24 cellular contexts compared by ENCODE assay signal in genomic region chr3:171313702-171314101, GRCh38.
"Had no signal": no experiment of that assay in that cellular context is flagged by ENCODE, and none has a peak within 500 bp of the region (broad histone marks: within the 10 kb centered on the region; RNA-seq: fewer than 3 reads in every experiment).

No MANE protein-coding gene starts in this region.

- H3K4me3 Mint-ChIP-seq: nephron progenitor cell; stimulated activated naive B cell treated with anti-CD40 and anti-IgM and Interleukin-4, amounts not matched to agents 10 μg/mL and 1 μg/mL and 100 μg/mL, for 72 hours; stimulated activated naive CD8-positive, alpha-beta T cell treated with anti-CD3 and anti-CD28 coated beads, Interleukin-15, amount 100 ng/mL, for 72 hours had no signal

- H3K27me3 Mint-ChIP-seq: stimulated activated naive CD8-positive, alpha-beta T cell treated with anti-CD3 and anti-CD28 coated beads, Interleukin-15, amount 100 ng/mL, for 72 hours had no signal

- DNase-seq: cortex of kidney; effector memory CD4-positive, alpha-beta T cell; glutamatergic neuron; islet precursor cell; mammary epithelial cell; nephron progenitor cell; spleen; stimulated activated CD4-positive, alpha-beta T cell treated with anti-CD3 and anti-CD28 coated beads, Interleukin-15, amount 100 ng/mL, for 24 hours; stimulated activated CD4-positive, alpha-beta T cell treated with anti-CD3 and anti-CD28 coated beads, Interleukin-1b, Interleukin-23, amount 100 ng/mL, for 48 hours; stimulated activated CD4-positive, alpha-beta T cell treated with anti-CD3 and anti-CD28 coated beads, Interleukin-4, amount 100 ng/mL, for 24 hours; stimulated activated naive B cell treated with anti-CD40 and anti-IgM and Interleukin-4, amounts not matched to agents 10 μg/mL and 1 μg/mL and 100 μg/mL, for 72 hours; stimulated activated naive CD8-positive, alpha-beta T cell treated with anti-CD3 and anti-CD28 coated beads, Interleukin-15, amount 100 ng/mL, for 72 hours; testis; upper lobe of right lung had no signal

- FAIRE-seq: endometrium had no signal

- H3K27ac ChIP-seq: epithelial cell of prostate, esophagus muscularis mucosa, parathyroid adenoma, prostate gland, spleen, testis, tibial nerve, upper lobe of right lung, vagina had no signal

- H3K4me1 Mint-ChIP-seq: stimulated activated naive B cell treated with anti-CD40 and anti-IgM and Interleukin-4, amounts not matched to agents 10 μg/mL and 1 μg/mL and 100 μg/mL, for 72 hours had no signal

- H3K36me3 Mint-ChIP-seq: stimulated activated naive B cell treated with anti-CD40 and anti-IgM and Interleukin-4, amounts not matched to agents 10 μg/mL and 1 μg/mL and 100 μg/mL, for 72 hours had no signal

- ATAC-seq: gastroesophageal sphincter; left lobe of liver; sciatic nerve; stimulated activated naive B cell treated with anti-CD40 and anti-IgM and Interleukin-4, amounts not matched to agents 10 μg/mL and 1 μg/mL and 100 μg/mL, for 72 hours; stimulated activated naive CD8-positive, alpha-beta T cell treated with anti-CD3 and anti-CD28 coated beads, Interleukin-15, amount 100 ng/mL, for 72 hours; upper lobe of right lung had no signal

- H3K79me2 ChIP-seq: parathyroid adenoma had no signal

- H3K9me3 ChIP-seq: esophagus muscularis mucosa, gastroesophageal sphincter, prostate gland, spleen, testis, tibial nerve, upper lobe of right lung, vagina had no signal

- H3K9me3 Mint-ChIP-seq: stimulated activated naive B cell treated with anti-CD40 and anti-IgM and Interleukin-4, amounts not matched to agents 10 μg/mL and 1 μg/mL and 100 μg/mL, for 72 hours; stimulated activated naive CD8-positive, alpha-beta T cell treated with anti-CD3 and anti-CD28 coated beads, Interleukin-15, amount 100 ng/mL, for 72 hours had no signal

- H3K9ac ChIP-seq: parathyroid adenoma had no signal

- H2AFZ ChIP-seq: parathyroid adenoma had no signal

- H3K4me3 ChIP-seq: esophagus muscularis mucosa, gastroesophageal sphincter, prostate gland, spleen, testis, tibial nerve, upper lobe of right lung, vagina had no signal

- H3K36me3 ChIP-seq: esophagus muscularis mucosa, gastroesophageal sphincter, prostate gland, spleen, tibial nerve, upper lobe of right lung, vagina had no signal

- H3K4me1 ChIP-seq: parathyroid adenoma, prostate gland, testis, tibial nerve, upper lobe of right lung, vagina had no signal

- H3K27ac Mint-ChIP-seq: nephron progenitor cell; stimulated activated naive B cell treated with anti-CD40 and anti-IgM and Interleukin-4, amounts not matched to agents 10 μg/mL and 1 μg/mL and 100 μg/mL, for 72 hours had no signal

- H3K27me3 ChIP-seq: esophagus muscularis mucosa, gastroesophageal sphincter, spleen, testis, tibial nerve, upper lobe of right lung, vagina had no signal
